Comparison of ENCODE assay signal across 6 cellular contexts in genomic region chr7:77071108-77071507, GRCh38. TPM values are rescaled to one million over a fixed set of nuclear protein-coding genes. Genes with fewer than 3 reads are reported as not detected.
"Had no signal": no experiment of that assay in that cellular context is flagged by ENCODE, and none has a peak within 500 bp of the region (broad histone marks: within the 10 kb centered on the region; RNA-seq: fewer than 3 reads in every experiment).

No MANE protein-coding gene starts in this region.

RNA-seq across cellular contexts. Expression of gene SPDYE18, which starts 8.8 kb away (rescaled TPM):
- total RNA-seq: HT-29, HT1080, IMR-90 had no signal
- polyA plus RNA-seq: HepG2, IgD-negative memory B cell, IMR-90 had no signal

RNA-seq across cellular contexts. Expression of gene SPDYE17, which starts 38.9 kb away (rescaled TPM):
- total RNA-seq: HepG2, HT-29, HT1080, IMR-90, K562 had no signal
- polyA plus RNA-seq: HepG2, IgD-negative memory B cell, IMR-90, K562 had no signal

RNA-seq across cellular contexts. Expression of gene CCDC146, which starts 51.3 kb away (rescaled TPM):
- total RNA-seq: HT-29 had no signal
